ENCODE assay signal across 1 cellular context in the genomic region with DNA sequence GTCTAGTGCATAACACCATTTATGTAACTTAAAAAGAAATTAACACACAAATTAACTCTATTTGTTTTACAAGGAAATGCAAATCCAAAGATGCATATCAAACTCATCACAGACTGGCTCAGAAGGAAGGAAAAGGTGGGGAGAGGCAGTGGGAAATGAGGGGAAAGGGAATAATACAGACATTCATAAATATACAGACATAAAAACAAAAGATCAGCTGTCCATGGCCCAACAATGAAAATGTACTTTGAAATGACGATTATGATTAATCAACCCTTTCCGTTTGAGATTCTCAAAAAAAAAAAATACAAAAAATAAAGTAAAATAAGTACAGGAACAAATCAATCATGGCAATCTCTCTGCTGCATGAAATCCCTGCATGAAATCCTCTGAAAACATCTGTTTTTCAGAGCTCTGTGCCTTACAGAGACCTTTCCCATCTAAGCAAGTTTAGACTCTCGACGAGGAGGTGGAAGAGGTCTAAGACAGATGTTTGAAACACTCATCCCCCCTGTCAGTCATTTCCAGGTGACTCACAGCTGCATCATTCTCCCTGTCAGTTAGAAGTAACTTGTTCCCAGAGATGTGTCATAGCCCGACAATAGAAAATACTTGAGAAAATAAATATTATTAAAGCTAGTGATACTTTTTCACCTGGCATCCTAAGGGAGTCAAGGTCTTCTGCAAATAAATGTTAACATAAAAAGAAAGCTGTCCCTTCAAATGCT.
TF ChIP-seq lines count a peak whose summit lies in the region.

No MANE protein-coding gene starts in this region.

TF ChIP-seq in GM23338, 12 proteins besides CTCF, POLR2A, EP300 and RAD21 (continued from another document):
- TF ChIP-seq ZNF114 (CRISPR knock-in tag; IDR thresholded peaks at IDR 0.05) (no peak), CREB1 (CRISPR knock-in tag; IDR thresholded peaks at IDR 0.05; ENCODE audit: low read depth) (no peak), JUNB (IDR thresholded peaks at IDR 0.05; ENCODE audit: unreplicated experiment) (no peak)
- TF ChIP-seq, protein P1, sequence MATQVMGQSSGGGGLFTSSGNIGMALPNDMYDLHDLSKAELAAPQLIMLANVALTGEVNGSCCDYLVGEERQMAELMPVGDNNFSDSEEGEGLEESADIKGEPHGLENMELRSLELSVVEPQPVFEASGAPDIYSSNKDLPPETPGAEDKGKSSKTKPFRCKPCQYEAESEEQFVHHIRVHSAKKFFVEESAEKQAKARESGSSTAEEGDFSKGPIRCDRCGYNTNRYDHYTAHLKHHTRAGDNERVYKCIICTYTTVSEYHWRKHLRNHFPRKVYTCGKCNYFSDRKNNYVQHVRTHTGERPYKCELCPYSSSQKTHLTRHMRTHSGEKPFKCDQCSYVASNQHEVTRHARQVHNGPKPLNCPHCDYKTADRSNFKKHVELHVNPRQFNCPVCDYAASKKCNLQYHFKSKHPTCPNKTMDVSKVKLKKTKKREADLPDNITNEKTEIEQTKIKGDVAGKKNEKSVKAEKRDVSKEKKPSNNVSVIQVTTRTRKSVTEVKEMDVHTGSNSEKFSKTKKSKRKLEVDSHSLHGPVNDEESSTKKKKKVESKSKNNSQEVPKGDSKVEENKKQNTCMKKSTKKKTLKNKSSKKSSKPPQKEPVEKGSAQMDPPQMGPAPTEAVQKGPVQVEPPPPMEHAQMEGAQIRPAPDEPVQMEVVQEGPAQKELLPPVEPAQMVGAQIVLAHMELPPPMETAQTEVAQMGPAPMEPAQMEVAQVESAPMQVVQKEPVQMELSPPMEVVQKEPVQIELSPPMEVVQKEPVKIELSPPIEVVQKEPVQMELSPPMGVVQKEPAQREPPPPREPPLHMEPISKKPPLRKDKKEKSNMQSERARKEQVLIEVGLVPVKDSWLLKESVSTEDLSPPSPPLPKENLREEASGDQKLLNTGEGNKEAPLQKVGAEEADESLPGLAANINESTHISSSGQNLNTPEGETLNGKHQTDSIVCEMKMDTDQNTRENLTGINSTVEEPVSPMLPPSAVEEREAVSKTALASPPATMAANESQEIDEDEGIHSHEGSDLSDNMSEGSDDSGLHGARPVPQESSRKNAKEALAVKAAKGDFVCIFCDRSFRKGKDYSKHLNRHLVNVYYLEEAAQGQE (IDR thresholded peaks at IDR 0.05; ENCODE audit: unreplicated experiment): no peak
- TF ChIP-seq, protein P2, sequence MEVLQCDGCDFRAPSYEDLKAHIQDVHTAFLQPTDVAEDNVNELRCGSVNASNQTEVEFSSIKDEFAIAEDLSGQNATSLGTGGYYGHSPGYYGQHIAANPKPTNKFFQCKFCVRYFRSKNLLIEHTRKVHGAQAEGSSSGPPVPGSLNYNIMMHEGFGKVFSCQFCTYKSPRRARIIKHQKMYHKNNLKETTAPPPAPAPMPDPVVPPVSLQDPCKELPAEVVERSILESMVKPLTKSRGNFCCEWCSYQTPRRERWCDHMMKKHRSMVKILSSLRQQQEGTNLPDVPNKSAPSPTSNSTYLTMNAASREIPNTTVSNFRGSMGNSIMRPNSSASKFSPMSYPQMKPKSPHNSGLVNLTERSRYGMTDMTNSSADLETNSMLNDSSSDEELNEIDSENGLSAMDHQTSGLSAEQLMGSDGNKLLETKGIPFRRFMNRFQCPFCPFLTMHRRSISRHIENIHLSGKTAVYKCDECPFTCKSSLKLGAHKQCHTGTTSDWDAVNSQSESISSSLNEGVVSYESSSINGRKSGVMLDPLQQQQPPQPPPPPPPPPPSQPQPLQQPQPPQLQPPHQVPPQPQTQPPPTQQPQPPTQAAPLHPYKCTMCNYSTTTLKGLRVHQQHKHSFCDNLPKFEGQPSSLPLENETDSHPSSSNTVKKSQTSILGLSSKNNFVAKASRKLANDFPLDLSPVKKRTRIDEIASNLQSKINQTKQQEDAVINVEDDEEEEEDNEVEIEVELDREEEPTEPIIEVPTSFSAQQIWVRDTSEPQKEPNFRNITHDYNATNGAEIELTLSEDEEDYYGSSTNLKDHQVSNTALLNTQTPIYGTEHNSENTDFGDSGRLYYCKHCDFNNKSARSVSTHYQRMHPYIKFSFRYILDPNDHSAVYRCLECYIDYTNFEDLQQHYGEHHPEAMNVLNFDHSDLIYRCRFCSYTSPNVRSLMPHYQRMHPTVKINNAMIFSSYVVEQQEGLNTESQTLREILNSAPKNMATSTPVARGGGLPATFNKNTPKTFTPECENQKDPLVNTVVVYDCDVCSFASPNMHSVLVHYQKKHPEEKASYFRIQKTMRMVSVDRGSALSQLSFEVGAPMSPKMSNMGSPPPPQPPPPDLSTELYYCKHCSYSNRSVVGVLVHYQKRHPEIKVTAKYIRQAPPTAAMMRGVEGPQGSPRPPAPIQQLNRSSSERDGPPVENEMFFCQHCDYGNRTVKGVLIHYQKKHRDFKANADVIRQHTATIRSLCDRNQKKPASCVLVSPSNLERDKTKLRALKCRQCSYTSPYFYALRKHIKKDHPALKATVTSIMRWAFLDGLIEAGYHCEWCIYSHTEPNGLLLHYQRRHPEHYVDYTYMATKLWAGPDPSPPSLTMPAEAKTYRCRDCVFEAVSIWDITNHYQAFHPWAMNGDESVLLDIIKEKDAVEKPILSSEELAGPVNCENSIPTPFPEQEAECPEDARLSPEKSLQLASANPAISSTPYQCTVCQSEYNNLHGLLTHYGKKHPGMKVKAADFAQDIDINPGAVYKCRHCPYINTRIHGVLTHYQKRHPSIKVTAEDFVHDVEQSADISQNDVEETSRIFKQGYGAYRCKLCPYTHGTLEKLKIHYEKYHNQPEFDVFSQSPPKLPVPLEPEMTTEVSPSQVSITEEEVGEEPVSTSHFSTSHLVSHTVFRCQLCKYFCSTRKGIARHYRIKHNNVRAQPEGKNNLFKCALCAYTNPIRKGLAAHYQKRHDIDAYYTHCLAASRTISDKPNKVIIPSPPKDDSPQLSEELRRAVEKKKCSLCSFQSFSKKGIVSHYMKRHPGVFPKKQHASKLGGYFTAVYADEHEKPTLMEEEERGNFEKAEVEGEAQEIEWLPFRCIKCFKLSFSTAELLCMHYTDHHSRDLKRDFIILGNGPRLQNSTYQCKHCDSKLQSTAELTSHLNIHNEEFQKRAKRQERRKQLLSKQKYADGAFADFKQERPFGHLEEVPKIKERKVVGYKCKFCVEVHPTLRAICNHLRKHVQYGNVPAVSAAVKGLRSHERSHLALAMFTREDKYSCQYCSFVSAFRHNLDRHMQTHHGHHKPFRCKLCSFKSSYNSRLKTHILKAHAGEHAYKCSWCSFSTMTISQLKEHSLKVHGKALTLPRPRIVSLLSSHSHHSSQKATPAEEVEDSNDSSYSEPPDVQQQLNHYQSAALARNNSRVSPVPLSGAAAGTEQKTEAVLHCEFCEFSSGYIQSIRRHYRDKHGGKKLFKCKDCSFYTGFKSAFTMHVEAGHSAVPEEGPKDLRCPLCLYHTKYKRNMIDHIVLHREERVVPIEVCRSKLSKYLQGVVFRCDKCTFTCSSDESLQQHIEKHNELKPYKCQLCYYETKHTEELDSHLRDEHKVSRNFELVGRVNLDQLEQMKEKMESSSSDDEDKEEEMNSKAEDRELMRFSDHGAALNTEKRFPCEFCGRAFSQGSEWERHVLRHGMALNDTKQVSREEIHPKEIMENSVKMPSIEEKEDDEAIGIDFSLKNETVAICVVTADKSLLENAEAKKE (CRISPR knock-in tag; IDR thresholded peaks at IDR 0.05): no peak
